8 cellular contexts compared by ENCODE assay signal in the genomic region with DNA sequence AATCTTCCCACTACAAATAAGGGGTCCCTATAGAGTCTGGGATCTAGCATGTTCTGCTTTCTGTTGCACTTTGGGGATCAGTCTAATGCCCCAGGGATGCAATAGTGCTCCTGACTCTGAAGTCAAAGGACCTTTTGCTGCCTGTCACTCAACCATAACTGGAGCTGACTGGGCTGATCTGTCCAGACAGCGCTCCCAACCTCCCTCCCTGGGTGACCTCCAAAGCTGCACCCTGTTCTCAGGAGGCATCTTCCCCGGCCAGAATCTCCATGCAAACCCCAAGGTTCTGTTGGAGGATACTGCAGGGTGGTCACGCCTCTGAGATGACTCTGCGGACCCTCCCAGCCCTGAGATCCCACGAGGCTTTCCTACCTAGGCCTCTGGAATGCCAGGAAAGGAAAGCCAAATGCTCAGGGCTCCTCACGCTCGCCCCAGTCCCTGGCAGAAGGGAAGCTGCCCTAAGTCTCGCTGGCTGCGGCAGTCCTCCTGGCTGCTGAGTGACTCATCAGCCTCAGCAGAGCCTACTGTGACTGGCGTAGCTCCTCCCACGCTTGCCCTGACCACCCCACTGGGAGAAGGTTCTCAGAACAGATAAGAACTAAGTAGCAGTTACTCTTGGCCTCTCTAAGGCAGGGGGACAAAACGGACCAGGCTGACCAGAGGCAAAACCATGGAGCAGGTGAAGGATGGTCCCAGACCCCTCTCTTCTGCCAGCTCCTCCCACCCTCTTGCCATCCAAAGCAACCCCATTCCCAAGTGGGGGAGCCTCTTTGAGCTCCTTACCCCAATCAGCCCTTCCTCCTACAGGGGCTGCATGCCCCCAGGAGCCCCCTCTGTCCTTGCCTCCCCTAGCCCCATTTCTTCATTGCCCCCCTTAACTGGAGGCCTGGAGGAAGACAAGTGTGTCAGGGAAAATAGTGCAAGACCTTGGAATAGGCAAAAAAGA.
A peak's percentile ranks its signal among the peaks of the same experiment; 100 is the strongest.
DNase-seq lines count a peak whose midpoint lies in the region; ATAC-seq and TF ChIP-seq lines count a peak whose summit lies in the region.

No MANE protein-coding gene starts in this region.

- peak overlapping the region; percentile 54 for H3K4me3 Mint-ChIP-seq in activated T-helper 17 cell treated with anti-CD3 and anti-CD28 coated beads, Interleukin-2, amount 50 U/mL, for 72 hours

- 59 to 75% (median 63%) methylated on average over 6 to 12 of the region's 12 CpGs for WGBS in heart left ventricle, 4 donors

- intact Hi-C loops in heart left ventricle (cut with DNase I): loop anchor here in 3 of 10 donors (5.0 to 10.0 kb wide), 4 partner anchors 43 to 123 kb away; a partner anchor contains a TSS

- peaks cover 6% of the 10 kb centered on the region for H3K27me3 Mint-ChIP-seq in activated T-helper 17 cell treated with anti-CD3 and anti-CD28 coated beads, Interleukin-2, amount 50 U/mL, for 72 hours

- H3K9me3 Mint-ChIP-seq in activated T-helper 17 cell treated with anti-CD3 and anti-CD28 coated beads, Interleukin-2, amount 50 U/mL, for 72 hours: no peaks in the 10 kb centered on the region

- H3K36me3 ChIP-seq in heart left ventricle: no peaks in the 10 kb centered on the region

- DNase-seq in NCI-H82 (lab: John Stamatoyannopoulos, UW): peak; percentile 37
- no peak for DNase-seq in NCI-H82 treated with DMSO at 0.1 percent for 48 hours (lab: John Stamatoyannopoulos, UW; ENCODE audit: unreplicated experiment)
- DNase-seq in RPMI7951 (ENCODE audit: low read depth): peak; percentile 83
- DNase-seq in heart left ventricle: peak; percentile 52 to 84 (median 82)
- peak; percentile 44 for DNase-seq in stimulated activated CD4-positive, alpha-beta T cell treated with anti-CD3 and anti-CD28 coated beads, Interleukin-12 subunit alpha, Interleukin-12 subunit beta, amount 100 ng/mL, for 4 hours
- no peak for DNase-seq in NCI-H2171 treated with DMSO at 0.1 percent for 48 hours (lab: John Stamatoyannopoulos, UW)
- no peak for DNase-seq in DMS153 (lab: John Stamatoyannopoulos, UW)

- TF ChIP-seq CTCF in heart left ventricle (IDR thresholded peaks at IDR 0.05): no peak

- H3K4me3 ChIP-seq in heart left ventricle: peak overlapping the region in 1 of 12 donors; percentile 24

- peak overlapping the region in 9 of 12 donors; percentile 8 to 70 (median 44) for H3K27ac ChIP-seq in heart left ventricle

- H3K4me1 Mint-ChIP-seq in activated T-helper 17 cell treated with anti-CD3 and anti-CD28 coated beads, Interleukin-2, amount 50 U/mL, for 72 hours: peaks cover 38% of the 10 kb centered on the region

- ATAC-seq in activated T-helper 17 cell treated with anti-CD3 and anti-CD28 coated beads, Interleukin-2, amount 50 U/mL, for 72 hours (replicated peaks): peak; percentile 86
- ATAC-seq in heart left ventricle: peak in 3 of 4 donors; percentile 42 to 77 (median 68)

- no peaks in the 10 kb centered on the region for H3K27me3 ChIP-seq in heart left ventricle

- TF ChIP-seq POLR2A in heart left ventricle (IDR thresholded peaks at IDR 0.05): no peak

- H3K27ac Mint-ChIP-seq in activated T-helper 17 cell treated with anti-CD3 and anti-CD28 coated beads, Interleukin-2, amount 50 U/mL, for 72 hours: peak overlapping the region; percentile 23

- H3K4me1 ChIP-seq in heart left ventricle: peaks cover 13 to 69% (median 48%) of the 10 kb centered on the region in 12 donors

- H3K36me3 Mint-ChIP-seq in activated T-helper 17 cell treated with anti-CD3 and anti-CD28 coated beads, Interleukin-2, amount 50 U/mL, for 72 hours (ENCODE audit: low read depth): no peaks in the 10 kb centered on the region

- H3K9me3 ChIP-seq in heart left ventricle: no peaks in the 10 kb centered on the region

Comparison
In these comparisons a context has a peak if more than half of its experiments do, and no peak if none do; other contexts are left out.
1. DNase-seq: peak in NCI-H82 (single experiment), RPMI7951 (single experiment), heart left ventricle (5 of 5) and stimulated activated CD4-positive, alpha-beta T cell treated with anti-CD3 and anti-CD28 coated beads, Interleukin-12 subunit alpha, Interleukin-12 subunit beta, amount 100 ng/mL, for 4 hours (single experiment); none in NCI-H82 treated with DMSO at 0.1 percent for 48 hours (single experiment), NCI-H2171 treated with DMSO at 0.1 percent for 48 hours (single experiment) and DMS153 (single experiment).